ENCODE assay signal across 22 cellular contexts in the genomic region with DNA sequence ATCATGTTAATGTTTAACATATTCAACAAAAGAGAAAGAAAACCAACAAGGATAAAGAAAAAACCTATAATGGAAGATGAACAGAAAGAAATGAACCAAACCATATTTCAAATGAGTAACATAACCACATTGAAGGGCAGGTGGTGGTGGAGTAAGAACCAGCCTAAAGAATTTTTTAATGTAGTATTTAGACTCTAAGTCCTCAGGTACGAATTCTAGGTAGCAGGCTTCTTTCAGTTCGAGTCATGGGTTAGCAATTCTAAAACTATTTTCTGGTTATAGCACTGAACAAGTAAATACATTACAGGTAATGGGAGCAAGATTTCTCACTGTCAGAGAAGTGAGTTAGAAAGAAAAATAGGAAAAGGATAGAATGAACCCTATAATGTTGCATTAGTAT. TPM values are rescaled to one million over a fixed set of nuclear protein-coding genes. Genes with fewer than 3 reads are reported as not detected.
A peak's percentile ranks its signal among the peaks of the same experiment; 100 is the strongest.
DNase-seq lines count a peak whose midpoint lies in the region; ATAC-seq, FAIRE-seq and TF ChIP-seq lines count a peak whose summit lies in the region.
"Had no signal": no experiment of that assay in that cellular context is flagged by ENCODE, and none has a peak within 500 bp of the region (broad histone marks: within the 10 kb centered on the region; RNA-seq: fewer than 3 reads in every experiment).

No MANE protein-coding gene starts in this region.

- H3K36me3 Mint-ChIP-seq in Caco-2 (ENCODE audit: insufficient read depth, unreplicated experiment) (peaks cover 17% of the 10 kb centered on the region), endothelial cell (ENCODE audit: low read depth, unreplicated experiment) (no peaks in the 10 kb centered on the region)
- H3K36me3 Mint-ChIP-seq: CD4-positive, CD25-positive, alpha-beta regulatory T cell; natural killer cell treated with Interleukin-12 subunit alpha and Interleukin-12 subunit beta and Interleukin-15 and Interleukin-18, amount 100 ng/mL, for 72 hours; stimulated activated memory B cell treated with anti-CD40 and anti-IgM and Interleukin-4, amounts not matched to agents 10 μg/mL and 1 μg/mL and 100 μg/mL, for 72 hours had no signal

- H3K4me3 Mint-ChIP-seq in Caco-2 (ENCODE audit: unreplicated experiment) (peak overlapping the region; percentile 65), endothelial cell (ENCODE audit: unreplicated experiment) (no peak overlapping the region)
- H3K4me3 Mint-ChIP-seq: CD4-positive, CD25-positive, alpha-beta regulatory T cell; natural killer cell treated with Interleukin-12 subunit alpha and Interleukin-12 subunit beta and Interleukin-15 and Interleukin-18, amount 100 ng/mL, for 72 hours; stimulated activated memory B cell treated with anti-CD40 and anti-IgM and Interleukin-4, amounts not matched to agents 10 μg/mL and 1 μg/mL and 100 μg/mL, for 72 hours had no signal

- intact Hi-C loops in Caco-2 (cut with micrococcal nuclease; ENCODE audit: unreplicated experiment): loop anchor here (5.0 kb wide), 1 partner anchor 60 kb away; no protein-coding TSS in a partner anchor

- POLR2A ChIA-PET in Caco-2 (lab: Charles Lee): interaction anchor here (0.6 kb wide), 1 partner anchor 24 kb away, joined by 3 read pairs; a partner anchor contains a TSS

- H3K27me3 Mint-ChIP-seq in Caco-2 (ENCODE audit: insufficient read depth, unreplicated experiment): no peaks in the 10 kb centered on the region
- H3K27me3 Mint-ChIP-seq in endothelial cell (ENCODE audit: unreplicated experiment): peaks cover 1% of the 10 kb centered on the region

- peaks cover 60% of the 10 kb centered on the region for H3K4me1 ChIP-seq in Caco-2
- H3K4me1 ChIP-seq: gastroesophageal sphincter had no signal

- CTCF ChIA-PET in Caco-2 (lab: Charles Lee): no interaction called here

- TF ChIP-seq CTCF in Caco-2 (IDR thresholded peaks at IDR 0.05; ENCODE audit: insufficient read depth in 1 of 2, low read depth in 1 of 2, low read length in 1 of 2, severe bottlenecking in 1 of 2, unreplicated experiment in 1 of 2) (no peak), endothelial cell (IDR thresholded peaks at IDR 0.05; ENCODE audit: unreplicated experiment) (no peak)

- H3K4me1 Mint-ChIP-seq in Caco-2 (ENCODE audit: low read depth, unreplicated experiment) (peaks cover 53% of the 10 kb centered on the region), endothelial cell (ENCODE audit: unreplicated experiment) (peaks cover 7% of the 10 kb centered on the region)
- H3K4me1 Mint-ChIP-seq: stimulated activated memory B cell treated with anti-CD40 and anti-IgM and Interleukin-4, amounts not matched to agents 10 μg/mL and 1 μg/mL and 100 μg/mL, for 72 hours had no signal

- H3K27me3 ChIP-seq in Caco-2 (replicated peaks; ENCODE audit: control insufficient read depth, insufficient read depth, low read length): no peaks in the 10 kb centered on the region
- H3K27me3 ChIP-seq: gastroesophageal sphincter had no signal

- peaks cover 9% of the 10 kb centered on the region for H3K9me3 Mint-ChIP-seq in Caco-2 (ENCODE audit: unreplicated experiment)
- H3K9me3 Mint-ChIP-seq in endothelial cell (ENCODE audit: unreplicated experiment): no peaks in the 10 kb centered on the region
- H3K9me3 Mint-ChIP-seq: natural killer cell treated with Interleukin-12 subunit alpha and Interleukin-12 subunit beta and Interleukin-15 and Interleukin-18, amount 100 ng/mL, for 72 hours; stimulated activated memory B cell treated with anti-CD40 and anti-IgM and Interleukin-4, amounts not matched to agents 10 μg/mL and 1 μg/mL and 100 μg/mL, for 72 hours had no signal

- peak overlapping the region; percentile 75 for H3K27ac Mint-ChIP-seq in Caco-2 (ENCODE audit: unreplicated experiment)
- H3K27ac Mint-ChIP-seq in endothelial cell (ENCODE audit: unreplicated experiment): no peak overlapping the region
- H3K27ac Mint-ChIP-seq: CD4-positive, CD25-positive, alpha-beta regulatory T cell; natural killer cell treated with Interleukin-12 subunit alpha and Interleukin-12 subunit beta and Interleukin-15 and Interleukin-18, amount 100 ng/mL, for 72 hours; stimulated activated memory B cell treated with anti-CD40 and anti-IgM and Interleukin-4, amounts not matched to agents 10 μg/mL and 1 μg/mL and 100 μg/mL, for 72 hours had no signal

- DNase-seq in Caco-2: no peak
- DNase-seq in GM19239 (ENCODE audit: insufficient read length, low spot score): no peak
- DNase-seq in epithelial cell of prostate (ENCODE audit: low read depth, low spot score): no peak
- no peak for DNase-seq in NCI-H526 (lab: John Stamatoyannopoulos, UW)
- DNase-seq in NCI-H748 (lab: John Stamatoyannopoulos, UW; ENCODE audit: unreplicated experiment): no peak
- DNase-seq in endothelial cell (ENCODE audit: low spot score): no peak
- DNase-seq: activated CD8-positive, alpha-beta memory T cell treated with anti-CD3 and anti-CD28 coated beads, Interleukin-2, amount 50 U/mL, for 48 hours; activated gamma-delta T cell treated with Interleukin-2 at 50 U/mL for 16 hours; amniotic stem cell; CD4-positive, CD25-positive, alpha-beta regulatory T cell; central memory CD4-positive, alpha-beta T cell; KG1; NCI-H187; NCI-H345; posterior cingulate gyrus had no signal

- no peaks in the 10 kb centered on the region for H3K36me3 ChIP-seq in Caco-2 (ENCODE audit: control insufficient read depth, insufficient read depth, low read length)

- H3K9me3 ChIP-seq in Caco-2: 0 out of 2 replicates have a peak, but pooled peaks cover 3% of the 10 kb centered on the region
- H3K9me3 ChIP-seq: gastroesophageal sphincter had no signal

- no TSS peak for BruUV-seq in Caco-2 (replicated peaks; lab: Mats Ljungman, UMichigan)

- peak overlapping the region; percentile 63 for H3K27ac ChIP-seq in epithelial cell of prostate
- H3K27ac ChIP-seq: gastroesophageal sphincter, VCaP had no signal

- ATAC-seq in HG03354 (IDR thresholded peaks at IDR 0.05; ENCODE audit: poor library complexity, severe bottlenecking, unreplicated experiment) (peak; percentile 64), HG03108 (IDR thresholded peaks at IDR 0.05; ENCODE audit: unreplicated experiment) (no peak)
- ATAC-seq: gastroesophageal sphincter; natural killer cell treated with Interleukin-12 subunit alpha and Interleukin-12 subunit beta and Interleukin-15 and Interleukin-18, amount 100 ng/mL, for 72 hours; stimulated activated memory B cell treated with anti-CD40 and anti-IgM and Interleukin-4, amounts not matched to agents 10 μg/mL and 1 μg/mL and 100 μg/mL, for 72 hours had no signal

- peak overlapping the region; percentile 2; the same call in 1 of the 2 replicates for H3K4me3 ChIP-seq in Caco-2 (ENCODE audit: low read depth, low read length)
- H3K4me3 ChIP-seq: gastroesophageal sphincter had no signal

- FAIRE-seq in GM19239 (lab: Jason Lieb, UNC): peak; percentile 58
- FAIRE-seq: GM12891 had no signal

RNA-seq across cellular contexts. Expression of a gene that starts 24.4 kb away (rescaled TPM):
- total RNA-seq in Caco-2 (2022) (53.0 and 58.5 TPM in 2 replicates), endothelial cell (ENCODE audit: unreplicated experiment) (26.9 TPM)
